Comparison of ENCODE assay signal across 9 cellular contexts in genomic region chr22:20243176-20243544, GRCh38. TPM values are rescaled to one million over a fixed set of nuclear protein-coding genes. Genes with fewer than 3 reads are reported as not detected.
DNase-seq lines count a peak whose midpoint lies in the region; ATAC-seq and TF ChIP-seq lines count a peak whose summit lies in the region.
"Had no signal": no experiment of that assay in that cellular context is flagged by ENCODE, and none has a peak within 500 bp of the region (broad histone marks: within the 10 kb centered on the region; RNA-seq: fewer than 3 reads in every experiment).

No MANE protein-coding gene starts in this region.

- H3K4me1 ChIP-seq in PC-3 (ENCODE audit: insufficient read depth, low read length) (peaks cover 4% of the 10 kb centered on the region; the same call in 1 of the 2 replicates), spleen (peaks cover 70 to 100% (median 91%) of the 10 kb centered on the region in 6 donors), ascending aorta (peaks cover 0 to 26% of the 10 kb centered on the region in 2 donors), ovary (ENCODE audit: insufficient read depth) (peaks cover 46% of the 10 kb centered on the region)

- no peaks in the 10 kb centered on the region for H3K36me3 Mint-ChIP-seq in activated T-cell treated with anti-CD3 and anti-CD28 coated beads, Interleukin-2, amount 50 U/mL, for 24 hours (ENCODE audit: low read depth)

- CTCF ChIA-PET in PC-3 (lab: Charles Lee), result no interaction called here

- no peaks in the 10 kb centered on the region for H4K20me1 ChIP-seq in PC-3 (ENCODE audit: low read length)

- no peaks in the 10 kb centered on the region for H3K79me2 ChIP-seq in PC-3 (ENCODE audit: low read length)

- TF ChIP-seq CTCF in PC-3 (conservative IDR thresholded peaks at IDR 0.05; ENCODE audit: low read depth, low read length) (no peak), dorsolateral prefrontal cortex (IDR thresholded peaks at IDR 0.05 in 54 of 56, conservative IDR thresholded peaks at IDR 0.05 in 2 of 56; ENCODE audit: low read depth in 1 of 56, partially characterized antibody in 56 of 56) (no peak), spleen (IDR thresholded peaks at IDR 0.05 in 8 of 11, conservative IDR thresholded peaks at IDR 0.05 in 3 of 11) (no peak), ascending aorta (IDR thresholded peaks at IDR 0.05) (no peak), ovary (IDR thresholded peaks at IDR 0.05) (no peak)

- H3K36me3 ChIP-seq in PC-3 (ENCODE audit: low read depth, low read length) (no peaks in the 10 kb centered on the region), spleen (peaks cover 0 to 13% (median 0%) of the 10 kb centered on the region in 6 donors), ascending aorta (no peaks in the 10 kb centered on the region), ovary (no peaks in the 10 kb centered on the region)

- peak overlapping the region; percentile 47 for H3K4me3 Mint-ChIP-seq in activated T-cell treated with anti-CD3 and anti-CD28 coated beads, Interleukin-2, amount 50 U/mL, for 24 hours

- POLR2A ChIA-PET in PC-3 (lab: Charles Lee; ENCODE audit: unreplicated experiment), result no interaction called here

- H3K27me3 ChIP-seq in PC-3 (ENCODE audit: low read length) (no peaks in the 10 kb centered on the region), dorsolateral prefrontal cortex (no peaks in the 10 kb centered on the region), spleen (replicated peaks in 1 of 7) (no peaks in the 10 kb centered on the region), ascending aorta (no peaks in the 10 kb centered on the region), ovary (no peaks in the 10 kb centered on the region)

- no peak for DNase-seq in activated T-cell treated with anti-CD3 and anti-CD28 coated beads, Interleukin-2, amount 50 U/mL, for 24 hours
- no peak for DNase-seq in activated T-cell treated with anti-CD3 and anti-CD28 coated beads for 4 hours
- DNase-seq in PC-3, result no peak
- DNase-seq in dorsolateral prefrontal cortex, result no peak
- DNase-seq in spleen, result no peak
- DNase-seq in ascending aorta (ENCODE audit: low spot score in 2 of 2), result no peak
- DNase-seq in ovary, result no peak
- DNase-seq: activated CD4-positive, CD25-positive, alpha-beta regulatory T cell treated with anti-CD3 and anti-CD28 coated beads, Interleukin-2, amount 50 U/mL, for 72 hours had no signal

- peaks cover 47% of the 10 kb centered on the region for H3K4me1 Mint-ChIP-seq in activated T-cell treated with anti-CD3 and anti-CD28 coated beads, Interleukin-2, amount 50 U/mL, for 24 hours (ENCODE audit: low read depth)

- H3K9ac ChIP-seq in PC-3 (ENCODE audit: low read length), result no peak overlapping the region

- 37 to 52% (median 47%) methylated on average over 6 of the region's 6 CpGs; no CpG with 5 or more reads in 1 of the 5 donors for WGBS in spleen, 5 donors
- WGBS in ovary, 3 donors, result 38 to 47% (median 40%) methylated on average over 6 of the region's 6 CpGs

- H3K27me3 Mint-ChIP-seq in activated T-cell treated with anti-CD3 and anti-CD28 coated beads, Interleukin-2, amount 50 U/mL, for 24 hours, result no peaks in the 10 kb centered on the region

- no peak overlapping the region for H2AFZ ChIP-seq in PC-3 (ENCODE audit: low read length)

- H3K9me2 ChIP-seq in PC-3 (replicated peaks; ENCODE audit: low read length), result no peaks in the 10 kb centered on the region

- H3K9me3 Mint-ChIP-seq in activated T-cell treated with anti-CD3 and anti-CD28 coated beads, Interleukin-2, amount 50 U/mL, for 24 hours, result no peaks in the 10 kb centered on the region

- no peak for TF ChIP-seq POLR2A in spleen (IDR thresholded peaks at IDR 0.05)
- TF ChIP-seq POLR2A in ovary (IDR thresholded peaks at IDR 0.05), result no peak

- no peaks in the 10 kb centered on the region for H3F3A ChIP-seq in PC-3 (ENCODE audit: low read length, unreplicated experiment)

- no peak overlapping the region for H3K27ac ChIP-seq in PC-3 (ENCODE audit: low read length)
- H3K27ac ChIP-seq in dorsolateral prefrontal cortex, result peak overlapping the region in 57 of 59 donors; percentile 56 to 97 (median 88)
- H3K27ac ChIP-seq in spleen, result peak overlapping the region; percentile 9 to 86 (median 76)
- peak overlapping the region in 1 of 2 donors; percentile 27 for H3K27ac ChIP-seq in ascending aorta
- H3K27ac ChIP-seq in ovary, result no peak overlapping the region

- ATAC-seq in PC-3 (no peak; the same call in 1 of the 2 replicates), GM21825 (IDR thresholded peaks at IDR 0.05; ENCODE audit: unreplicated experiment) (no peak)

- peak overlapping the region; percentile 89 for H3K27ac Mint-ChIP-seq in activated T-cell treated with anti-CD3 and anti-CD28 coated beads, Interleukin-2, amount 50 U/mL, for 24 hours

- peak overlapping the region; percentile 54; the same call in 1 of the 2 replicates for H3K4me2 ChIP-seq in PC-3 (ENCODE audit: low read length)

- no peaks in the 10 kb centered on the region for H3K9me3 ChIP-seq in PC-3 (ENCODE audit: low read length)
- no peaks in the 10 kb centered on the region for H3K9me3 ChIP-seq in spleen
- H3K9me3 ChIP-seq in ascending aorta, result no peaks in the 10 kb centered on the region
- no peaks in the 10 kb centered on the region for H3K9me3 ChIP-seq in ovary

- no TSS peak for BruUV-seq in PC-3 (replicated peaks; lab: Mats Ljungman, UMichigan)

- H3K4me3 ChIP-seq in PC-3 (ENCODE audit: low read length) (no peak overlapping the region), dorsolateral prefrontal cortex (peak overlapping the region in 6 of 59 donors; percentile 12 to 36 (median 24)), spleen (peak overlapping the region in 4 of 8 donors; percentile 2 to 39 (median 12)), ascending aorta (peak overlapping the region in 1 of 2 donors; percentile 32), ovary (no peak overlapping the region)

- TF ChIP-seq EP300 in ovary (IDR thresholded peaks at IDR 0.05), result no peak

- intact Hi-C loops in PC-3 (cut with micrococcal nuclease) (no loop called here), dorsolateral prefrontal cortex (cut with DNase I) (loop anchor here in 1 of 2 donors (2.0 kb wide), 1 partner anchor 30 kb away; no protein-coding TSS in a partner anchor), spleen (cut with DNase I; ENCODE audit: low total_unique reads) (no loop called here), ascending aorta (cut with DNase I) (no loop called here), ovary (cut with DNase I) (no loop called here)

RNA-seq across cellular contexts. Expression of gene RTN4R, which starts 25.0 kb away (rescaled TPM):
- total RNA-seq in PC-3 (2014; rRNA removed), result 10.4 and 12.2 TPM in 2 replicates
- total RNA-seq in dorsolateral prefrontal cortex, result 10 to 100 TPM; 14.5 to 68.2 (median 38.9) TPM
- 10 to 100 TPM in 2 of 7 donors, 1 to 10 TPM in 5; 4.5 to 11.8 (median 7.0) TPM for total RNA-seq in spleen
- 1 to 10 TPM; 1.5 to 6.5 (median 2.8) TPM for polyA plus RNA-seq in spleen
- 0.43 TPM for total RNA-seq in ascending aorta
- total RNA-seq in ovary, result 1 to 10 TPM in 4 of 7 donors, under 1 TPM in 3; 0.48 to 8.2 (median 2.2) TPM
- polyA plus RNA-seq in ovary, result 1 to 10 TPM in 1 of 2 donors, not detected in 1; 1.5 TPM

Comparison
In these comparisons a context has a peak if more than half of its experiments do, and no peak if none do; other contexts are left out.
1. H3K27ac ChIP-seq: peak in dorsolateral prefrontal cortex (57 of 59) and spleen (8 of 8); none in PC-3 (single experiment) and ovary (0 of 2).